ENCODE assay signal across 7 cellular contexts in the genomic region with DNA sequence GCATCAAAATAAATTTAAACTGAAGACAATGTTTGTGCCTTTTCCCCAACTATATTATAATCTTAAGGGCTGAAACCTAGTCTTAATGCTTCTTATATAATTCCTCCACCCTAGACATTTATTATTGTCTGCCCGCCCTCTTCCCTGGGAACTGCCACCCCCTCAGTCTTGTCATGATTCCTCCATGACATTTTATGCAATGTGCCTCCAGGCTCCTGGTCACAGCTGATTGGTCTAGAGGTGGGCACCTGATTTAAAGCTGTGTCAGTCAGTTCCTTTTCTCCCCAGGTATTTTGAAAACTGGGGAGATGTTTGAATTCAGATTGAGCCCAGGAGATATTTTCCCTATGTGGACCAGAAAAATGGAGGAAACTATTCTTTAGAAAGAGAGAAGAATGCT.
"Had no signal": no experiment of that assay in that cellular context is flagged by ENCODE, and none has a peak within 500 bp of the region (broad histone marks: within the 10 kb centered on the region; RNA-seq: fewer than 3 reads in every experiment).

No MANE protein-coding gene starts in this region.

- DNase-seq: H9, HCEC 1CT, KBM-7 had no signal

- H3K27ac ChIP-seq: HL-60 had no signal

- H3K4me3 Mint-ChIP-seq: GM23338, H9, IgD-negative memory B cell had no signal

- H3K4me1 Mint-ChIP-seq: GM23338, H9 had no signal

- ATAC-seq: GM23338, HepG2 had no signal

- H3K27ac Mint-ChIP-seq: GM23338, H9, IgD-negative memory B cell had no signal
